ENCODE assay signal across 13 cellular contexts in genomic region chr4:124940387-124940786, GRCh38.
A peak's percentile ranks its signal among the peaks of the same experiment; 100 is the strongest.
DNase-seq lines count a peak whose midpoint lies in the region; ATAC-seq, FAIRE-seq and TF ChIP-seq lines count a peak whose summit lies in the region.
"Had no signal": no experiment of that assay in that cellular context is flagged by ENCODE, and none has a peak within 500 bp of the region (broad histone marks: within the 10 kb centered on the region; RNA-seq: fewer than 3 reads in every experiment).

No MANE protein-coding gene starts in this region.

- peaks cover 0 to 4% of the 10 kb centered on the region in 2 donors for H3K9me3 Mint-ChIP-seq in stimulated activated naive B cell treated with anti-CD40 and anti-IgM and Interleukin-4, amounts not matched to agents 10 μg/mL and 1 μg/mL and 100 μg/mL, for 72 hours

- no peak overlapping the region for H3K27ac Mint-ChIP-seq in stimulated activated naive B cell treated with anti-CD40 and anti-IgM and Interleukin-4, amounts not matched to agents 10 μg/mL and 1 μg/mL and 100 μg/mL, for 72 hours
- H3K27ac Mint-ChIP-seq: T-helper 17 cell had no signal

- peak overlapping the region in 2 of 4 donors; percentile 62 to 67 for H3K27ac ChIP-seq in pancreas
- H3K27ac ChIP-seq: ovary had no signal

- FAIRE-seq in pancreas (lab: Jason Lieb, UNC): peak; percentile 84

- no peaks in the 10 kb centered on the region for H3K4me1 Mint-ChIP-seq in stimulated activated naive B cell treated with anti-CD40 and anti-IgM and Interleukin-4, amounts not matched to agents 10 μg/mL and 1 μg/mL and 100 μg/mL, for 72 hours
- H3K4me1 Mint-ChIP-seq: T-helper 17 cell had no signal

- WGBS in pancreas, 2 donors: 14 to 22% methylated on average over 3 of the region's 3 CpGs

- no peak overlapping the region for H3K4me3 Mint-ChIP-seq in stimulated activated naive B cell treated with anti-CD40 and anti-IgM and Interleukin-4, amounts not matched to agents 10 μg/mL and 1 μg/mL and 100 μg/mL, for 72 hours
- H3K4me3 Mint-ChIP-seq: T-helper 17 cell had no signal

- H3K4me3 ChIP-seq in fibroblast of pulmonary artery (replicated peaks; ENCODE audit: low read depth, low read length): no peak overlapping the region
- H3K4me3 ChIP-seq in pancreas: no peak overlapping the region
- H3K4me3 ChIP-seq: esophagus squamous epithelium, ovary had no signal

- no peaks in the 10 kb centered on the region for H3K36me3 ChIP-seq in pancreas
- H3K36me3 ChIP-seq: esophagus squamous epithelium, ovary had no signal

- no peaks in the 10 kb centered on the region for H3K9me3 ChIP-seq in pancreas
- H3K9me3 ChIP-seq: esophagus squamous epithelium, ovary had no signal

- peaks cover 0 to 42% (median 25%) of the 10 kb centered on the region in 3 donors for H3K4me1 ChIP-seq in pancreas

- peak in 3 of 4 donors; percentile 13 to 58 (median 51) for ATAC-seq in pancreas
- no peak for ATAC-seq in stimulated activated naive B cell treated with anti-CD40 and anti-IgM and Interleukin-4, amounts not matched to agents 10 μg/mL and 1 μg/mL and 100 μg/mL, for 72 hours (replicated peaks)
- ATAC-seq: T-helper 17 cell had no signal

- no peaks in the 10 kb centered on the region for H3K36me3 Mint-ChIP-seq in stimulated activated naive B cell treated with anti-CD40 and anti-IgM and Interleukin-4, amounts not matched to agents 10 μg/mL and 1 μg/mL and 100 μg/mL, for 72 hours

- intact Hi-C loops in pancreas (cut with DNase I): no loop called here

- DNase-seq in Daoy (ENCODE audit: low read depth): peak; percentile 65
- peak; percentile 84 for DNase-seq in RPMI7951 (ENCODE audit: low read depth)
- DNase-seq in fibroblast of pulmonary artery (ENCODE audit: low read depth): peak; percentile 99
- DNase-seq in pancreas: no peak
- no peak for DNase-seq in NOMO-1 treated with DMSO at 0.1 percent for 48 hours (lab: John Stamatoyannopoulos, UW; ENCODE audit: unreplicated experiment)
- no peak for DNase-seq in SHP77 treated with DMSO at 0.1 percent for 48 hours (lab: John Stamatoyannopoulos, UW)
- no peak for DNase-seq in stimulated activated naive B cell treated with anti-CD40 and anti-IgM and Interleukin-4, amounts not matched to agents 10 μg/mL and 1 μg/mL and 100 μg/mL, for 72 hours
- DNase-seq in activated CD4-positive, CD25-positive, alpha-beta regulatory T cell (lab: John Stamatoyannopoulos, UW): no peak
- DNase-seq: activated effector memory CD4-positive, alpha-beta T cell treated with Interleukin-2 at 50 U/mL for 16 hours; DND-41; esophagus squamous epithelium; ovary; T-helper 17 cell had no signal

- H3K27me3 ChIP-seq in pancreas: no peaks in the 10 kb centered on the region
- H3K27me3 ChIP-seq: esophagus squamous epithelium, ovary had no signal

- no peak for TF ChIP-seq CTCF in fibroblast of pulmonary artery (IDR thresholded peaks at IDR 0.05; ENCODE audit: low read length, missing control alignments)
- TF ChIP-seq CTCF in pancreas (IDR thresholded peaks at IDR 0.05): no peak

- H3K27me3 Mint-ChIP-seq in stimulated activated naive B cell treated with anti-CD40 and anti-IgM and Interleukin-4, amounts not matched to agents 10 μg/mL and 1 μg/mL and 100 μg/mL, for 72 hours: no peaks in the 10 kb centered on the region
- H3K27me3 Mint-ChIP-seq: T-helper 17 cell had no signal

Comparison
In these comparisons a context has a peak if more than half of its experiments do, and no peak if none do; other contexts are left out.
1. DNase-seq: peak in Daoy (single experiment), RPMI7951 (single experiment) and fibroblast of pulmonary artery (single experiment); none in pancreas (0 of 6), NOMO-1 treated with DMSO at 0.1 percent for 48 hours (single experiment), SHP77 treated with DMSO at 0.1 percent for 48 hours (single experiment), stimulated activated naive B cell treated with anti-CD40 and anti-IgM and Interleukin-4, amounts not matched to agents 10 μg/mL and 1 μg/mL and 100 μg/mL, for 72 hours (single experiment) and activated CD4-positive, CD25-positive, alpha-beta regulatory T cell (0 of 4).
2. ATAC-seq: peak in pancreas (3 of 4); none in stimulated activated naive B cell treated with anti-CD40 and anti-IgM and Interleukin-4, amounts not matched to agents 10 μg/mL and 1 μg/mL and 100 μg/mL, for 72 hours (0 of 2).